ENCODE assay signal across 21 cellular contexts in genomic region chr13:97076898-97077297, GRCh38.
DNase-seq lines count a peak whose midpoint lies in the region; ATAC-seq and TF ChIP-seq lines count a peak whose summit lies in the region.
"Had no signal": no experiment of that assay in that cellular context is flagged by ENCODE, and none has a peak within 500 bp of the region (broad histone marks: within the 10 kb centered on the region; RNA-seq: fewer than 3 reads in every experiment).

No MANE protein-coding gene starts in this region.

- intact Hi-C loops in activated T-helper 2 cell treated with anti-CD3 and anti-CD28 coated beads, Interferon-gamma antibody, Interleukin-2, Interleukin-4, amounts not matched to agents 10 μg/mL and 5 μg/mL and 100 μg/mL, durations not matched to agents 14 hours and 24 hours and 36 hours (cut with micrococcal nuclease) = no loop called here

- in situ Hi-C loops in HAP-1 (cut with MboI; ENCODE audit: low sequenced_read_pairs) = no loop called here

- H3K27me3 ChIP-seq in neutrophil = no peaks in the 10 kb centered on the region
- H3K27me3 ChIP-seq in HAP-1 (ENCODE audit: low read depth) = peaks cover 13% of the 10 kb centered on the region
- H3K27me3 ChIP-seq: body of pancreas, uterus had no signal

- H3K27me3 Mint-ChIP-seq in activated T-helper 2 cell treated with anti-CD3 and anti-CD28 coated beads, Interferon-gamma antibody, Interleukin-2, Interleukin-4, amounts not matched to agents 10 μg/mL and 5 μg/mL and 100 μg/mL, durations not matched to agents 14 hours and 24 hours and 36 hours (ENCODE audit: low read depth) = no peaks in the 10 kb centered on the region

- H3K36me3 ChIP-seq in neutrophil = no peaks in the 10 kb centered on the region
- H3K36me3 ChIP-seq in HAP-1 (replicated peaks) = no peaks in the 10 kb centered on the region
- H3K36me3 ChIP-seq: uterus had no signal

- ATAC-seq in GM19035 (IDR thresholded peaks at IDR 0.05; ENCODE audit: unreplicated experiment) = no peak
- ATAC-seq in GM19328 (IDR thresholded peaks at IDR 0.05; ENCODE audit: unreplicated experiment) = no peak
- ATAC-seq: body of pancreas; stimulated activated effector memory CD8-positive, alpha-beta T cell treated with anti-CD3 and anti-CD28 coated beads, Interleukin-12 subunit alpha, Interleukin-12 subunit beta, amount 100 ng/mL, for 72 hours had no signal

- H3K27ac ChIP-seq in neutrophil = peak overlapping the region; percentile 50
- H3K27ac ChIP-seq: uterus had no signal

- H3K27ac Mint-ChIP-seq in activated T-helper 2 cell treated with anti-CD3 and anti-CD28 coated beads, Interferon-gamma antibody, Interleukin-2, Interleukin-4, amounts not matched to agents 10 μg/mL and 5 μg/mL and 100 μg/mL, durations not matched to agents 14 hours and 24 hours and 36 hours = no peak overlapping the region
- H3K27ac Mint-ChIP-seq: naive B cell; stimulated activated effector memory CD8-positive, alpha-beta T cell treated with anti-CD3 and anti-CD28 coated beads, Interleukin-12 subunit alpha, Interleukin-12 subunit beta, amount 100 ng/mL, for 72 hours had no signal

- no peak for TF ChIP-seq CTCF in neutrophil (IDR thresholded peaks at IDR 0.05)

- no peaks in the 10 kb centered on the region for H3K4me1 Mint-ChIP-seq in activated T-helper 2 cell treated with anti-CD3 and anti-CD28 coated beads, Interferon-gamma antibody, Interleukin-2, Interleukin-4, amounts not matched to agents 10 μg/mL and 5 μg/mL and 100 μg/mL, durations not matched to agents 14 hours and 24 hours and 36 hours (ENCODE audit: low read depth)
- H3K4me1 Mint-ChIP-seq: naive B cell; stimulated activated effector memory CD8-positive, alpha-beta T cell treated with anti-CD3 and anti-CD28 coated beads, Interleukin-12 subunit alpha, Interleukin-12 subunit beta, amount 100 ng/mL, for 72 hours had no signal

- DNase-seq in GF-D8 (lab: John Stamatoyannopoulos, UW) (peak; percentile 46), SIG-M5 treated with dmso at 0.1 percent for 504 hours (lab: John Stamatoyannopoulos, UW; ENCODE audit: unreplicated experiment) (peak; percentile 92), fibroblast of gingiva (ENCODE audit: low read depth) (peak; percentile 36), HAP-1 (ENCODE audit: low spot score in 2 of 2) (no peak)
- DNase-seq in activated T-helper 2 cell treated with anti-CD3 and anti-CD28 coated beads, Interferon-gamma antibody, Interleukin-2, Interleukin-4, amounts not matched to agents 10 μg/mL and 5 μg/mL and 100 μg/mL, durations not matched to agents 14 hours and 24 hours and 36 hours (ENCODE audit: low spot score) = no peak
- DNase-seq: activated naive CD4-positive, alpha-beta T cell; DND-41; effector CD4-positive, alpha-beta T cell; KG1; kidney; naive B cell; NCI-H1930; NCI-H82; SHP77 treated with DMSO at 0.1 percent for 48 hours; stimulated activated CD4-positive, alpha-beta T cell treated with anti-CD3 and anti-CD28 coated beads, Interleukin-4, amount 100 ng/mL, for 24 hours; uterus had no signal

- H3K9me3 Mint-ChIP-seq in activated T-helper 2 cell treated with anti-CD3 and anti-CD28 coated beads, Interferon-gamma antibody, Interleukin-2, Interleukin-4, amounts not matched to agents 10 μg/mL and 5 μg/mL and 100 μg/mL, durations not matched to agents 14 hours and 24 hours and 36 hours = peaks cover 13% of the 10 kb centered on the region

- H3K4me1 ChIP-seq in neutrophil (ENCODE audit: control insufficient read depth in 1 of 2, insufficient read depth in 1 of 2, low read depth in 1 of 2, low read length in 1 of 2) = peaks cover 4 to 10% of the 10 kb centered on the region in 2 experiments
- no peaks in the 10 kb centered on the region for H3K4me1 ChIP-seq in HAP-1
- H3K4me1 ChIP-seq: body of pancreas, uterus had no signal

- no peak overlapping the region for H3K4me3 Mint-ChIP-seq in activated T-helper 2 cell treated with anti-CD3 and anti-CD28 coated beads, Interferon-gamma antibody, Interleukin-2, Interleukin-4, amounts not matched to agents 10 μg/mL and 5 μg/mL and 100 μg/mL, durations not matched to agents 14 hours and 24 hours and 36 hours (ENCODE audit: low read depth)
- H3K4me3 Mint-ChIP-seq: naive B cell; stimulated activated effector memory CD8-positive, alpha-beta T cell treated with anti-CD3 and anti-CD28 coated beads, Interleukin-12 subunit alpha, Interleukin-12 subunit beta, amount 100 ng/mL, for 72 hours had no signal

- H3K4me3 ChIP-seq in neutrophil (ENCODE audit: low read depth in 1 of 2, low read length in 1 of 2) = peak overlapping the region; percentile 46 to 54
- H3K4me3 ChIP-seq in HAP-1 = no peak overlapping the region
- H3K4me3 ChIP-seq: body of pancreas, uterus had no signal

- H3K36me3 Mint-ChIP-seq in activated T-helper 2 cell treated with anti-CD3 and anti-CD28 coated beads, Interferon-gamma antibody, Interleukin-2, Interleukin-4, amounts not matched to agents 10 μg/mL and 5 μg/mL and 100 μg/mL, durations not matched to agents 14 hours and 24 hours and 36 hours (ENCODE audit: low read depth) = no peaks in the 10 kb centered on the region
- H3K36me3 Mint-ChIP-seq: naive B cell; stimulated activated effector memory CD8-positive, alpha-beta T cell treated with anti-CD3 and anti-CD28 coated beads, Interleukin-12 subunit alpha, Interleukin-12 subunit beta, amount 100 ng/mL, for 72 hours had no signal

- H3K9me3 ChIP-seq in neutrophil (no peaks in the 10 kb centered on the region), HAP-1 (peaks cover 5% of the 10 kb centered on the region; the same call in 1 of the 2 replicates)
- H3K9me3 ChIP-seq: body of pancreas, uterus had no signal

Comparison
In these comparisons a context has a peak if more than half of its experiments do, and no peak if none do; other contexts are left out.
1. DNase-seq: peak in GF-D8 (single experiment), SIG-M5 treated with dmso at 0.1 percent for 504 hours (single experiment) and fibroblast of gingiva (single experiment); none in activated T-helper 2 cell treated with anti-CD3 and anti-CD28 coated beads, Interferon-gamma antibody, Interleukin-2, Interleukin-4, amounts not matched to agents 10 μg/mL and 5 μg/mL and 100 μg/mL, durations not matched to agents 14 hours and 24 hours and 36 hours (single experiment) and HAP-1 (0 of 2).